In the genomic region with DNA sequence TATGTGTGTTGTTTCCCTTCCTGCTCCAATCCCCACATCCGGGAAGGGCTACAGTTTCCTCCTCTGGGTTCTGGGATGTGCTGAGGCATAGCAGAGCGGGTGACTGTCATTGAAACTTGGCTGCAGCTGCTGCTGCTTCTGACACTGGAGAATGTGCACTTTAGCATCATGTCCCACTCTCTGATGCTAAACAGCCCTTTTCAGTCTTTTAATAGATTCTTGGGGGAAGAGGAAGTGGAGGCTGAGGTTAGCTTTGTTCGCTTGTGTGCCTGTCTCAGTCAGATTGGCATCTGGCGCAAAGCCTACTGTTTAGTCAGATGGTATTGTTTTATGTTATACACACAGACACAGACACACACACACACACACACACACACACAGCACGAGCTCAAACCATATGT, we compare ENCODE assay signal across 13 cellular contexts.
DNase-seq lines count a peak whose midpoint lies in the region; ATAC-seq and TF ChIP-seq lines count a peak whose summit lies in the region.
"Had no signal": no experiment of that assay in that cellular context is flagged by ENCODE, and none has a peak within 500 bp of the region (broad histone marks: within the 10 kb centered on the region; RNA-seq: fewer than 3 reads in every experiment).

No MANE protein-coding gene starts in this region.

- peak; percentile 11 for DNase-seq in UCSD-AML1 (lab: John Stamatoyannopoulos, UW; ENCODE audit: unreplicated experiment)
- no peak for DNase-seq in osteoblast (ENCODE audit: insufficient read length, low spot score, missing footprints)
- no peak for DNase-seq in activated naive CD4-positive, alpha-beta T cell treated with anti-CD3 and anti-CD28 coated beads, Interleukin-2, amount 10 ng/mL, durations not matched to agents 7 days and 5 days
- DNase-seq in NCI-H510A treated with DMSO at 0.1 percent for 48 hours (lab: John Stamatoyannopoulos, UW): no peak
- DNase-seq: activated CD4-positive, CD25-positive, alpha-beta regulatory T cell treated with anti-CD3 and anti-CD28 coated beads, Interleukin-2, amount 50 U/mL, for 72 hours; erythroblast; GF-D8; left ventricle myocardium superior had no signal

- H3K4me3 Mint-ChIP-seq in activated naive CD4-positive, alpha-beta T cell treated with anti-CD3 and anti-CD28 coated beads, Interleukin-2, amount 10 ng/mL, durations not matched to agents 7 days and 5 days: no peak overlapping the region

- no peaks in the 10 kb centered on the region for H3K36me3 ChIP-seq in osteoblast (ENCODE audit: insufficient read depth, low read length)

- no peak overlapping the region for H3K4me2 ChIP-seq in osteoblast (ENCODE audit: insufficient read depth, low read length)

- H4K20me1 ChIP-seq in osteoblast (ENCODE audit: insufficient read depth, low read length): no peaks in the 10 kb centered on the region

- H3K27ac ChIP-seq in osteoblast (ENCODE audit: low read depth, low read length): peak overlapping the region; percentile 13

- no peaks in the 10 kb centered on the region for H3K4me1 Mint-ChIP-seq in activated naive CD4-positive, alpha-beta T cell treated with anti-CD3 and anti-CD28 coated beads, Interleukin-2, amount 10 ng/mL, durations not matched to agents 7 days and 5 days

- no peak overlapping the region for H3K4me3 ChIP-seq in osteoblast (ENCODE audit: insufficient read depth, low read length)
- H3K4me3 ChIP-seq: K562 had no signal

- ATAC-seq in GM18868 (IDR thresholded peaks at IDR 0.05; ENCODE audit: unreplicated experiment): peak; percentile 81
- ATAC-seq in HG03196 (IDR thresholded peaks at IDR 0.05; ENCODE audit: unreplicated experiment): peak; percentile 61
- ATAC-seq in HG03135 (IDR thresholded peaks at IDR 0.05; ENCODE audit: unreplicated experiment): no peak
- ATAC-seq: activated naive CD4-positive, alpha-beta T cell treated with anti-CD3 and anti-CD28 coated beads, Interleukin-2, amount 50 U/mL, for 72 hours; K562; left ventricle myocardium superior had no signal

- H2AFZ ChIP-seq in osteoblast (ENCODE audit: low read length): peak overlapping the region; percentile 73

- no peak for TF ChIP-seq CTCF in osteoblast (IDR thresholded peaks at IDR 0.05; ENCODE audit: extremely low read depth, low read depth, low read length)

- CTCF ChIA-PET in activated naive CD4-positive, alpha-beta T cell treated with anti-CD3 and anti-CD28 coated beads, Interleukin-2, amount 10 ng/mL, durations not matched to agents 7 days and 5 days (lab: Charles Lee): no interaction called here

- H3K9me3 Mint-ChIP-seq in activated naive CD4-positive, alpha-beta T cell treated with anti-CD3 and anti-CD28 coated beads, Interleukin-2, amount 10 ng/mL, durations not matched to agents 7 days and 5 days: no peaks in the 10 kb centered on the region
- H3K9me3 Mint-ChIP-seq: activated naive CD4-positive, alpha-beta T cell treated with anti-CD3 and anti-CD28 coated beads, Interleukin-2, amount 50 U/mL, for 72 hours had no signal

- H3K9me3 ChIP-seq in osteoblast (ENCODE audit: low read depth, low read length): no peaks in the 10 kb centered on the region

- H3K36me3 Mint-ChIP-seq in activated naive CD4-positive, alpha-beta T cell treated with anti-CD3 and anti-CD28 coated beads, Interleukin-2, amount 10 ng/mL, durations not matched to agents 7 days and 5 days: no peaks in the 10 kb centered on the region
- H3K36me3 Mint-ChIP-seq: activated naive CD4-positive, alpha-beta T cell treated with anti-CD3 and anti-CD28 coated beads, Interleukin-2, amount 50 U/mL, for 72 hours had no signal

- H3K79me2 ChIP-seq in osteoblast (ENCODE audit: insufficient read depth, low read length): no peaks in the 10 kb centered on the region

- H3K27me3 Mint-ChIP-seq in activated naive CD4-positive, alpha-beta T cell treated with anti-CD3 and anti-CD28 coated beads, Interleukin-2, amount 10 ng/mL, durations not matched to agents 7 days and 5 days: no peaks in the 10 kb centered on the region

- no peaks in the 10 kb centered on the region for H3K27me3 ChIP-seq in osteoblast (ENCODE audit: insufficient read depth, low read length)

- H3K4me1 ChIP-seq in osteoblast (ENCODE audit: insufficient read depth, low read length): peaks cover 46% of the 10 kb centered on the region

- H3K27ac Mint-ChIP-seq in activated naive CD4-positive, alpha-beta T cell treated with anti-CD3 and anti-CD28 coated beads, Interleukin-2, amount 10 ng/mL, durations not matched to agents 7 days and 5 days: no peak overlapping the region
- H3K27ac Mint-ChIP-seq: activated naive CD4-positive, alpha-beta T cell treated with anti-CD3 and anti-CD28 coated beads, Interleukin-2, amount 50 U/mL, for 72 hours had no signal
